1 cellular context compared by ENCODE assay signal in the genomic region with DNA sequence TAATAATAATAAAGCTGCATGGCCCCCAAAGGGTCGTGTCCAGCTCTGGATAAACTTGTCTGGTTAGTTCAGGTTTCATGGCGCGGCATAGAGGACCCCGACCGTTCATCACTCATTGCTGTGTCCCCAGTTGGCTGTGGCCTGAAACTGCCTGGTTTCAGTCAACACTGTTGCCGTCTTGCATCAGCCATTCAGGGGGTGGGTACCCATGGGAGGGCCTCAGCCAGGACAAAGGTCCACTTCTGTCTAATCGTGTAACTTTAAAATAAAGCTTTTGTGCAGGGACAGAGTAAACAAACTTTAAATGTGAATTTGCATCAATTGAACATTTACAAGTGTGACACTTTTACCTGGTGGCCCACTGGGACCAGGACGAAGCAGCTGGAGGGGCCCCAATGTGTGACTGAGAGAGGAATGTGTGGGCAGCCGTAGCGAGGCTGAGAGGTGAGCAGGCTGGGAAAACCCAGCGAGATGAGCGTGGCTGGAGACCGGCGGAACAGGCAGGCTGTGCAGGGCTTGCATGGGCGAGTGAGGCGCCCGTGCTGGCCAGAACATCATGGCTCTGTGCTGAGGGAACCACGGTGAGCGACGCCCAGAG.
TF ChIP-seq lines count a peak whose summit lies in the region.

No MANE protein-coding gene starts in this region.

TF ChIP-seq in HepG2, 621 proteins besides CTCF, POLR2A, EP300 and RAD21 (continued from another document and continues in another):
- TF ChIP-seq, protein P1, sequence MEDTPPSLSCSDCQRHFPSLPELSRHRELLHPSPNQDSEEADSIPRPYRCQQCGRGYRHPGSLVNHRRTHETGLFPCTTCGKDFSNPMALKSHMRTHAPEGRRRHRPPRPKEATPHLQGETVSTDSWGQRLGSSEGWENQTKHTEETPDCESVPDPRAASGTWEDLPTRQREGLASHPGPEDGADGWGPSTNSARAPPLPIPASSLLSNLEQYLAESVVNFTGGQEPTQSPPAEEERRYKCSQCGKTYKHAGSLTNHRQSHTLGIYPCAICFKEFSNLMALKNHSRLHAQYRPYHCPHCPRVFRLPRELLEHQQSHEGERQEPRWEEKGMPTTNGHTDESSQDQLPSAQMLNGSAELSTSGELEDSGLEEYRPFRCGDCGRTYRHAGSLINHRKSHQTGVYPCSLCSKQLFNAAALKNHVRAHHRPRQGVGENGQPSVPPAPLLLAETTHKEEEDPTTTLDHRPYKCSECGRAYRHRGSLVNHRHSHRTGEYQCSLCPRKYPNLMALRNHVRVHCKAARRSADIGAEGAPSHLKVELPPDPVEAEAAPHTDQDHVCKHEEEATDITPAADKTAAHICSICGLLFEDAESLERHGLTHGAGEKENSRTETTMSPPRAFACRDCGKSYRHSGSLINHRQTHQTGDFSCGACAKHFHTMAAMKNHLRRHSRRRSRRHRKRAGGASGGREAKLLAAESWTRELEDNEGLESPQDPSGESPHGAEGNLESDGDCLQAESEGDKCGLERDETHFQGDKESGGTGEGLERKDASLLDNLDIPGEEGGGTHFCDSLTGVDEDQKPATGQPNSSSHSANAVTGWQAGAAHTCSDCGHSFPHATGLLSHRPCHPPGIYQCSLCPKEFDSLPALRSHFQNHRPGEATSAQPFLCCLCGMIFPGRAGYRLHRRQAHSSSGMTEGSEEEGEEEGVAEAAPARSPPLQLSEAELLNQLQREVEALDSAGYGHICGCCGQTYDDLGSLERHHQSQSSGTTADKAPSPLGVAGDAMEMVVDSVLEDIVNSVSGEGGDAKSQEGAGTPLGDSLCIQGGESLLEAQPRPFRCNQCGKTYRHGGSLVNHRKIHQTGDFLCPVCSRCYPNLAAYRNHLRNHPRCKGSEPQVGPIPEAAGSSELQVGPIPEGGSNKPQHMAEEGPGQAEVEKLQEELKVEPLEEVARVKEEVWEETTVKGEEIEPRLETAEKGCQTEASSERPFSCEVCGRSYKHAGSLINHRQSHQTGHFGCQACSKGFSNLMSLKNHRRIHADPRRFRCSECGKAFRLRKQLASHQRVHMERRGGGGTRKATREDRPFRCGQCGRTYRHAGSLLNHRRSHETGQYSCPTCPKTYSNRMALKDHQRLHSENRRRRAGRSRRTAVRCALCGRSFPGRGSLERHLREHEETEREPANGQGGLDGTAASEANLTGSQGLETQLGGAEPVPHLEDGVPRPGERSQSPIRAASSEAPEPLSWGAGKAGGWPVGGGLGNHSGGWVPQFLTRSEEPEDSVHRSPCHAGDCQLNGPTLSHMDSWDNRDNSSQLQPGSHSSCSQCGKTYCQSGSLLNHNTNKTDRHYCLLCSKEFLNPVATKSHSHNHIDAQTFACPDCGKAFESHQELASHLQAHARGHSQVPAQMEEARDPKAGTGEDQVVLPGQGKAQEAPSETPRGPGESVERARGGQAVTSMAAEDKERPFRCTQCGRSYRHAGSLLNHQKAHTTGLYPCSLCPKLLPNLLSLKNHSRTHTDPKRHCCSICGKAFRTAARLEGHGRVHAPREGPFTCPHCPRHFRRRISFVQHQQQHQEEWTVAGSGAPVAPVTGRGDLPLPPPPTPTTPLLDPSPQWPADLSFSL (CRISPR knock-in tag; IDR thresholded peaks at IDR 0.05): peak; percentile 31; the same call in 1 of the 2 replicates
- TF ChIP-seq, protein P2, sequence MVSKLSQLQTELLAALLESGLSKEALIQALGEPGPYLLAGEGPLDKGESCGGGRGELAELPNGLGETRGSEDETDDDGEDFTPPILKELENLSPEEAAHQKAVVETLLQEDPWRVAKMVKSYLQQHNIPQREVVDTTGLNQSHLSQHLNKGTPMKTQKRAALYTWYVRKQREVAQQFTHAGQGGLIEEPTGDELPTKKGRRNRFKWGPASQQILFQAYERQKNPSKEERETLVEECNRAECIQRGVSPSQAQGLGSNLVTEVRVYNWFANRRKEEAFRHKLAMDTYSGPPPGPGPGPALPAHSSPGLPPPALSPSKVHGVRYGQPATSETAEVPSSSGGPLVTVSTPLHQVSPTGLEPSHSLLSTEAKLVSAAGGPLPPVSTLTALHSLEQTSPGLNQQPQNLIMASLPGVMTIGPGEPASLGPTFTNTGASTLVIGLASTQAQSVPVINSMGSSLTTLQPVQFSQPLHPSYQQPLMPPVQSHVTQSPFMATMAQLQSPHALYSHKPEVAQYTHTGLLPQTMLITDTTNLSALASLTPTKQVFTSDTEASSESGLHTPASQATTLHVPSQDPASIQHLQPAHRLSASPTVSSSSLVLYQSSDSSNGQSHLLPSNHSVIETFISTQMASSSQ (IDR thresholded peaks at IDR 0.05; ENCODE audit: low read depth): peak; percentile 71
- TF ChIP-seq, protein P2 (CRISPR knock-in tag; IDR thresholded peaks at IDR 0.05; ENCODE audit: borderline replicate concordance): peak; percentile 88
- TF ChIP-seq ARNT2 (CRISPR knock-in tag; IDR thresholded peaks at IDR 0.05; ENCODE audit: low read depth) (peak; percentile 82), ZNF569 (CRISPR knock-in tag; IDR thresholded peaks at IDR 0.05; ENCODE audit: borderline replicate concordance) (no peak), BORCS8-MEF2B (CRISPR knock-in tag; IDR thresholded peaks at IDR 0.05) (peak; percentile 85; the same call in 1 of the 2 replicates), GTF2F1 (IDR thresholded peaks at IDR 0.05; ENCODE audit: low read length) (no peak), MBNL3 (CRISPR knock-in tag; conservative IDR thresholded peaks at IDR 0.05) (no peak), ZKSCAN1 (IDR thresholded peaks at IDR 0.05; ENCODE audit: low read length) (no peak), KDM2A (CRISPR knock-in tag; IDR thresholded peaks at IDR 0.05; ENCODE audit: borderline replicate concordance, low read depth) (peak; percentile 86), ZNF564 (CRISPR knock-in tag; IDR thresholded peaks at IDR 0.05) (peak; percentile 77), YEATS2 (CRISPR knock-in tag; IDR thresholded peaks at IDR 0.05; ENCODE audit: borderline replicate concordance) (peak; percentile 16; the same call in 1 of the 2 replicates), ZNF713 (CRISPR knock-in tag; IDR thresholded peaks at IDR 0.05) (no peak), ZNF749 (CRISPR knock-in tag; IDR thresholded peaks at IDR 0.05; ENCODE audit: borderline replicate concordance) (peak; percentile 92; the same call in 1 of the 2 replicates), SCMH1 (CRISPR knock-in tag; IDR thresholded peaks at IDR 0.05; ENCODE audit: borderline replicate concordance) (no peak), ZNF510 (CRISPR knock-in tag; IDR thresholded peaks at IDR 0.05; ENCODE audit: low read depth) (peak; percentile 81)
- TF ChIP-seq, protein P3, sequence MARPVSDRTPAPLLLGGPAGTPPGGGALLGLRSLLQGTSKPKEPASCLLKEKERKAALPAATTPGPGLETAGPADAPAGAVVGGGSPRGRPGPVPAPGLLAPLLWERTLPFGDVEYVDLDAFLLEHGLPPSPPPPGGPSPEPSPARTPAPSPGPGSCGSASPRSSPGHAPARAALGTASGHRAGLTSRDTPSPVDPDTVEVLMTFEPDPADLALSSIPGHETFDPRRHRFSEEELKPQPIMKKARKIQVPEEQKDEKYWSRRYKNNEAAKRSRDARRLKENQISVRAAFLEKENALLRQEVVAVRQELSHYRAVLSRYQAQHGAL (CRISPR knock-in tag; IDR thresholded peaks at IDR 0.05; ENCODE audit: not compliant biosample characterization): no peak
- TF ChIP-seq, protein P4, sequence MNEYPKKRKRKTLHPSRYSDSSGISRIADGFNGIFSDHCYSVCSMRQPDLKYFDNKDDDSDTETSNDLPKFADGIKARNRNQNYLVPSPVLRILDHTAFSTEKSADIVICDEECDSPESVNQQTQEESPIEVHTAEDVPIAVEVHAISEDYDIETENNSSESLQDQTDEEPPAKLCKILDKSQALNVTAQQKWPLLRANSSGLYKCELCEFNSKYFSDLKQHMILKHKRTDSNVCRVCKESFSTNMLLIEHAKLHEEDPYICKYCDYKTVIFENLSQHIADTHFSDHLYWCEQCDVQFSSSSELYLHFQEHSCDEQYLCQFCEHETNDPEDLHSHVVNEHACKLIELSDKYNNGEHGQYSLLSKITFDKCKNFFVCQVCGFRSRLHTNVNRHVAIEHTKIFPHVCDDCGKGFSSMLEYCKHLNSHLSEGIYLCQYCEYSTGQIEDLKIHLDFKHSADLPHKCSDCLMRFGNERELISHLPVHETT (CRISPR knock-in tag; conservative IDR thresholded peaks at IDR 0.05): peak; percentile 49; the same call in 1 of the 2 replicates
- TF ChIP-seq, protein P5, sequence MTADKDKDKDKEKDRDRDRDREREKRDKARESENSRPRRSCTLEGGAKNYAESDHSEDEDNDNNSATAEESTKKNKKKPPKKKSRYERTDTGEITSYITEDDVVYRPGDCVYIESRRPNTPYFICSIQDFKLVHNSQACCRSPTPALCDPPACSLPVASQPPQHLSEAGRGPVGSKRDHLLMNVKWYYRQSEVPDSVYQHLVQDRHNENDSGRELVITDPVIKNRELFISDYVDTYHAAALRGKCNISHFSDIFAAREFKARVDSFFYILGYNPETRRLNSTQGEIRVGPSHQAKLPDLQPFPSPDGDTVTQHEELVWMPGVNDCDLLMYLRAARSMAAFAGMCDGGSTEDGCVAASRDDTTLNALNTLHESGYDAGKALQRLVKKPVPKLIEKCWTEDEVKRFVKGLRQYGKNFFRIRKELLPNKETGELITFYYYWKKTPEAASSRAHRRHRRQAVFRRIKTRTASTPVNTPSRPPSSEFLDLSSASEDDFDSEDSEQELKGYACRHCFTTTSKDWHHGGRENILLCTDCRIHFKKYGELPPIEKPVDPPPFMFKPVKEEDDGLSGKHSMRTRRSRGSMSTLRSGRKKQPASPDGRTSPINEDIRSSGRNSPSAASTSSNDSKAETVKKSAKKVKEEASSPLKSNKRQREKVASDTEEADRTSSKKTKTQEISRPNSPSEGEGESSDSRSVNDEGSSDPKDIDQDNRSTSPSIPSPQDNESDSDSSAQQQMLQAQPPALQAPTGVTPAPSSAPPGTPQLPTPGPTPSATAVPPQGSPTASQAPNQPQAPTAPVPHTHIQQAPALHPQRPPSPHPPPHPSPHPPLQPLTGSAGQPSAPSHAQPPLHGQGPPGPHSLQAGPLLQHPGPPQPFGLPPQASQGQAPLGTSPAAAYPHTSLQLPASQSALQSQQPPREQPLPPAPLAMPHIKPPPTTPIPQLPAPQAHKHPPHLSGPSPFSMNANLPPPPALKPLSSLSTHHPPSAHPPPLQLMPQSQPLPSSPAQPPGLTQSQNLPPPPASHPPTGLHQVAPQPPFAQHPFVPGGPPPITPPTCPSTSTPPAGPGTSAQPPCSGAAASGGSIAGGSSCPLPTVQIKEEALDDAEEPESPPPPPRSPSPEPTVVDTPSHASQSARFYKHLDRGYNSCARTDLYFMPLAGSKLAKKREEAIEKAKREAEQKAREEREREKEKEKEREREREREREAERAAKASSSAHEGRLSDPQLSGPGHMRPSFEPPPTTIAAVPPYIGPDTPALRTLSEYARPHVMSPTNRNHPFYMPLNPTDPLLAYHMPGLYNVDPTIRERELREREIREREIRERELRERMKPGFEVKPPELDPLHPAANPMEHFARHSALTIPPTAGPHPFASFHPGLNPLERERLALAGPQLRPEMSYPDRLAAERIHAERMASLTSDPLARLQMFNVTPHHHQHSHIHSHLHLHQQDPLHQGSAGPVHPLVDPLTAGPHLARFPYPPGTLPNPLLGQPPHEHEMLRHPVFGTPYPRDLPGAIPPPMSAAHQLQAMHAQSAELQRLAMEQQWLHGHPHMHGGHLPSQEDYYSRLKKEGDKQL (CRISPR knock-in tag; IDR thresholded peaks at IDR 0.05; ENCODE audit: low read depth): peak; percentile 74; the same call in 1 of the 2 replicates
- TF ChIP-seq, protein P6, sequence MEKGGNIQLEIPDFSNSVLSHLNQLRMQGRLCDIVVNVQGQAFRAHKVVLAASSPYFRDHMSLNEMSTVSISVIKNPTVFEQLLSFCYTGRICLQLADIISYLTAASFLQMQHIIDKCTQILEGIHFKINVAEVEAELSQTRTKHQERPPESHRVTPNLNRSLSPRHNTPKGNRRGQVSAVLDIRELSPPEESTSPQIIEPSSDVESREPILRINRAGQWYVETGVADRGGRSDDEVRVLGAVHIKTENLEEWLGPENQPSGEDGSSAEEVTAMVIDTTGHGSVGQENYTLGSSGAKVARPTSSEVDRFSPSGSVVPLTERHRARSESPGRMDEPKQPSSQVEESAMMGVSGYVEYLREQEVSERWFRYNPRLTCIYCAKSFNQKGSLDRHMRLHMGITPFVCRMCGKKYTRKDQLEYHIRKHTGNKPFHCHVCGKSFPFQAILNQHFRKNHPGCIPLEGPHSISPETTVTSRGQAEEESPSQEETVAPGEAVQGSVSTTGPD (CRISPR knock-in tag; IDR thresholded peaks at IDR 0.05): no peak
- TF ChIP-seq, protein P7, sequence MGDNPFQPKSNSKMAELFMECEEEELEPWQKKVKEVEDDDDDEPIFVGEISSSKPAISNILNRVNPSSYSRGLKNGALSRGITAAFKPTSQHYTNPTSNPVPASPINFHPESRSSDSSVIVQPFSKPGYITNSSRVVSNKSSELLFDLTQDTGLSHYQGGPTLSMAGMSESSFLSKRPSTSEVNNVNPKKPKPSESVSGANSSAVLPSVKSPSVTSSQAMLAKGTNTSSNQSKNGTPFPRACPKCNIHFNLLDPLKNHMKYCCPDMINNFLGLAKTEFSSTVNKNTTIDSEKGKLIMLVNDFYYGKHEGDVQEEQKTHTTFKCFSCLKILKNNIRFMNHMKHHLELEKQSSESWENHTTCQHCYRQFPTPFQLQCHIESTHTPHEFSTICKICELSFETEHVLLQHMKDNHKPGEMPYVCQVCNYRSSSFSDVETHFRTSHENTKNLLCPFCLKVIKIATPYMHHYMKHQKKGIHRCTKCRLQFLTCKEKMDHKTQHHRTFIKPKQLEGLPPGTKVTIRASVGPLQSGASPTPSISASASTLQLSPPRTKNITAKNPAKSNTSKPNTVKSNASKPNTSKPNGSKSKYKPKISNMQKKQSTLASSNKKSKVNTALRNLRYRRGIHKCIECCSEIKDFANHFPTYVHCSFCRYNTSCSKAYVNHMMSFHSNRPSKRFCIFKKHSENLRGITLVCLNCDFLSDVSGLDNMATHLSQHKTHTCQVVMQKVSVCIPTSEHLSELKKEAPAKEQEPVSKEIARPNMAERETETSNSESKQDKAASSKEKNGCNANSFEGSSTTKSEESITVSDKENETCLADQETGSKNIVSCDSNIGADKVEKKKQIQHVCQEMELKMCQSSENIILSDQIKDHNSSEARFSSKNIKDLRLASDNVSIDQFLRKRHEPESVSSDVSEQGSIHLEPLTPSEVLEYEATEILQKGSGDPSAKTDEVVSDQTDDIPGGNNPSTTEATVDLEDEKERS (CRISPR knock-in tag; IDR thresholded peaks at IDR 0.05): no peak
- TF ChIP-seq, protein P8, sequence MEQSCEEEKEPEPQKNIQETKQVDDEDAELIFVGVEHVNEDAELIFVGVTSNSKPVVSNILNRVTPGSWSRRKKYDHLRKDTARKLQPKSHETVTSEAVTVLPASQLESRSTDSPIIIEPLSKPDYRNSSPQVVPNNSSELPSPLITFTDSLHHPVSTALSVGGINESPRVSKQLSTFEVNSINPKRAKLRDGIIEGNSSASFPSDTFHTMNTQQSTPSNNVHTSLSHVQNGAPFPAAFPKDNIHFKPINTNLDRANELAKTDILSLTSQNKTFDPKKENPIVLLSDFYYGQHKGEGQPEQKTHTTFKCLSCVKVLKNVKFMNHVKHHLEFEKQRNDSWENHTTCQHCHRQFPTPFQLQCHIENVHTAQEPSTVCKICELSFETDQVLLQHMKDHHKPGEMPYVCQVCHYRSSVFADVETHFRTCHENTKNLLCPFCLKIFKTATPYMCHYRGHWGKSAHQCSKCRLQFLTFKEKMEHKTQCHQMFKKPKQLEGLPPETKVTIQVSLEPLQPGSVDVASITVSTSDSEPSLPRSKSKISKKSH (CRISPR knock-in tag; IDR thresholded peaks at IDR 0.05; ENCODE audit: borderline replicate concordance): peak; percentile 55; the same call in 1 of the 2 replicates
